Comparison of ENCODE assay signal across 12 cellular contexts in the genomic region with DNA sequence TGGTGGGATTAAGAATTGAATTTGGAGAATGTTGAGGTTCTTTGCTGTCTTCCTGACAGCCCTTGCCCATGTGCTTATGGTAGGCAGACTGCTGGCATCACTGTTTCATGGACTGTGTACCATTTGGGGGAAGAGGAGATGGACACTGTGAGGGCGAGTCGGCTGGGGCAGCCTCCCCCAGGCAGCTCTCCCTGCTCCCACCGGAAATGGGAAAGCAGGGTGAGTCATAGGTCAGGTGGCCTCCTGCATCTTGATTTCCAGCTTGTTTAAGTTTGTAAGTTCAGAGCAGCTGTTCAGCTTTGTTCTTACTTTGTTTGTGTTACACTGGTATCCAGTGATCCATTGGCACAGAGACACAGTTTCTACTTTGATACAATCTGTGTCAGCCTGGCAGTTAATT.
DNase-seq lines count a peak whose midpoint lies in the region; ATAC-seq, FAIRE-seq and TF ChIP-seq lines count a peak whose summit lies in the region.
"Had no signal": no experiment of that assay in that cellular context is flagged by ENCODE, and none has a peak within 500 bp of the region (broad histone marks: within the 10 kb centered on the region; RNA-seq: fewer than 3 reads in every experiment).

No MANE protein-coding gene starts in this region.

- H3K27ac ChIP-seq in heart left ventricle = no peak overlapping the region
- no peak overlapping the region for H3K27ac ChIP-seq in Karpas-422 (ENCODE audit: low read length)

- DNase-seq in ELR (ENCODE audit: low read depth) = peak; percentile 84
- DNase-seq in RCC 7860 (ENCODE audit: low spot score) = peak; percentile 59
- no peak for DNase-seq in epithelial cell of proximal tubule (ENCODE audit: low read depth)
- no peak for DNase-seq in osteocyte (ENCODE audit: extremely low spot score, unreplicated experiment)
- no peak for DNase-seq in activated T-helper 2 cell treated with anti-CD3 and anti-CD28 coated beads, Interferon-gamma antibody, Interleukin-2, Interleukin-4, amounts not matched to agents 10 μg/mL and 5 μg/mL and 100 μg/mL, durations not matched to agents 14 hours and 24 hours and 36 hours (ENCODE audit: low spot score)
- DNase-seq in heart left ventricle = no peak
- DNase-seq in Karpas-422 = no peak
- DNase-seq: activated CD4-positive, alpha-beta T cell treated with anti-CD3 and anti-CD28 coated beads, Interleukin-2, amount 50 U/mL, for 48 hours; activated naive CD8-positive, alpha-beta T cell treated with anti-CD3 and anti-CD28 coated beads for 36 hours; mucosa of descending colon; stimulated activated naive CD8-positive, alpha-beta T cell treated with anti-CD3 and anti-CD28 coated beads, Interleukin-15, amount 100 ng/mL, for 72 hours had no signal

- no peaks in the 10 kb centered on the region for H3K36me3 ChIP-seq in heart left ventricle
- no peaks in the 10 kb centered on the region for H3K36me3 ChIP-seq in Karpas-422 (ENCODE audit: insufficient read depth, low read length)

- TF ChIP-seq CTCF in epithelial cell of proximal tubule (conservative IDR thresholded peaks at IDR 0.05; ENCODE audit: low read depth, low read length) (no peak), osteocyte (IDR thresholded peaks at IDR 0.05) (no peak), heart left ventricle (IDR thresholded peaks at IDR 0.05) (no peak)

- H3K27me3 ChIP-seq in heart left ventricle (no peaks in the 10 kb centered on the region), Karpas-422 (ENCODE audit: low read length) (0 out of 2 replicates have a peak, but pooled peaks cover 2% of the 10 kb centered on the region)

- H3K79me2 ChIP-seq in Karpas-422 (ENCODE audit: low read length) = no peaks in the 10 kb centered on the region

- intact Hi-C loops in activated T-helper 2 cell treated with anti-CD3 and anti-CD28 coated beads, Interferon-gamma antibody, Interleukin-2, Interleukin-4, amounts not matched to agents 10 μg/mL and 5 μg/mL and 100 μg/mL, durations not matched to agents 14 hours and 24 hours and 36 hours (cut with micrococcal nuclease) = no loop called here
- intact Hi-C loops in heart left ventricle (cut with DNase I) = no loop called here

- no peaks in the 10 kb centered on the region for H3K9me2 ChIP-seq in Karpas-422 (replicated peaks; ENCODE audit: insufficient read depth, low read length)

- no peak for TF ChIP-seq POLR2A in heart left ventricle (IDR thresholded peaks at IDR 0.05)

- no peaks in the 10 kb centered on the region for H4K20me1 ChIP-seq in Karpas-422 (ENCODE audit: insufficient read depth, low read depth, low read length)

- H3K4me1 ChIP-seq in heart left ventricle (no peaks in the 10 kb centered on the region), Karpas-422 (ENCODE audit: low read length) (no peaks in the 10 kb centered on the region)

- 23 to 64% (median 46%) methylated on average over 3 of the region's 3 CpGs for WGBS in heart left ventricle, 4 donors

- FAIRE-seq in RCC 7860 (lab: Jason Lieb, UNC) = peak; percentile 23

- H3K27ac Mint-ChIP-seq in osteocyte (ENCODE audit: unreplicated experiment) = peak overlapping the region; percentile 25
- no peak overlapping the region for H3K27ac Mint-ChIP-seq in activated T-helper 2 cell treated with anti-CD3 and anti-CD28 coated beads, Interferon-gamma antibody, Interleukin-2, Interleukin-4, amounts not matched to agents 10 μg/mL and 5 μg/mL and 100 μg/mL, durations not matched to agents 14 hours and 24 hours and 36 hours
- H3K27ac Mint-ChIP-seq: activated naive CD8-positive, alpha-beta T cell treated with anti-CD3 and anti-CD28 coated beads for 36 hours had no signal

- ATAC-seq in GM21576 (IDR thresholded peaks at IDR 0.05; ENCODE audit: unreplicated experiment) (no peak), heart left ventricle (no peak)
- ATAC-seq: mucosa of descending colon; stimulated activated naive CD8-positive, alpha-beta T cell treated with anti-CD3 and anti-CD28 coated beads, Interleukin-15, amount 100 ng/mL, for 72 hours had no signal

- H3K36me3 Mint-ChIP-seq in osteocyte (ENCODE audit: unreplicated experiment) = no peaks in the 10 kb centered on the region
- H3K36me3 Mint-ChIP-seq in activated T-helper 2 cell treated with anti-CD3 and anti-CD28 coated beads, Interferon-gamma antibody, Interleukin-2, Interleukin-4, amounts not matched to agents 10 μg/mL and 5 μg/mL and 100 μg/mL, durations not matched to agents 14 hours and 24 hours and 36 hours (ENCODE audit: low read depth) = no peaks in the 10 kb centered on the region
- H3K36me3 Mint-ChIP-seq: activated naive CD8-positive, alpha-beta T cell treated with anti-CD3 and anti-CD28 coated beads for 36 hours had no signal

- H3K4me1 Mint-ChIP-seq in osteocyte (ENCODE audit: unreplicated experiment) = peaks cover 12% of the 10 kb centered on the region
- H3K4me1 Mint-ChIP-seq in activated T-helper 2 cell treated with anti-CD3 and anti-CD28 coated beads, Interferon-gamma antibody, Interleukin-2, Interleukin-4, amounts not matched to agents 10 μg/mL and 5 μg/mL and 100 μg/mL, durations not matched to agents 14 hours and 24 hours and 36 hours (ENCODE audit: low read depth) = no peaks in the 10 kb centered on the region
- H3K4me1 Mint-ChIP-seq: activated naive CD8-positive, alpha-beta T cell treated with anti-CD3 and anti-CD28 coated beads for 36 hours; stimulated activated naive CD8-positive, alpha-beta T cell treated with anti-CD3 and anti-CD28 coated beads, Interleukin-15, amount 100 ng/mL, for 72 hours had no signal

- H3K9me3 ChIP-seq in heart left ventricle (no peaks in the 10 kb centered on the region), Karpas-422 (ENCODE audit: low read length) (no peaks in the 10 kb centered on the region)
- H3K9me3 ChIP-seq: mucosa of descending colon had no signal

- H3K9ac ChIP-seq in Karpas-422 (ENCODE audit: low read length) = no peak overlapping the region

- H3K9me3 Mint-ChIP-seq in osteocyte (ENCODE audit: unreplicated experiment) = no peaks in the 10 kb centered on the region
- no peaks in the 10 kb centered on the region for H3K9me3 Mint-ChIP-seq in activated T-helper 2 cell treated with anti-CD3 and anti-CD28 coated beads, Interferon-gamma antibody, Interleukin-2, Interleukin-4, amounts not matched to agents 10 μg/mL and 5 μg/mL and 100 μg/mL, durations not matched to agents 14 hours and 24 hours and 36 hours
- H3K9me3 Mint-ChIP-seq: activated naive CD8-positive, alpha-beta T cell treated with anti-CD3 and anti-CD28 coated beads for 36 hours; stimulated activated naive CD8-positive, alpha-beta T cell treated with anti-CD3 and anti-CD28 coated beads, Interleukin-15, amount 100 ng/mL, for 72 hours had no signal

- H3K4me3 Mint-ChIP-seq in osteocyte (ENCODE audit: unreplicated experiment) = no peak overlapping the region
- H3K4me3 Mint-ChIP-seq in activated T-helper 2 cell treated with anti-CD3 and anti-CD28 coated beads, Interferon-gamma antibody, Interleukin-2, Interleukin-4, amounts not matched to agents 10 μg/mL and 5 μg/mL and 100 μg/mL, durations not matched to agents 14 hours and 24 hours and 36 hours (ENCODE audit: low read depth) = no peak overlapping the region
- H3K4me3 Mint-ChIP-seq: activated naive CD8-positive, alpha-beta T cell treated with anti-CD3 and anti-CD28 coated beads for 36 hours; stimulated activated naive CD8-positive, alpha-beta T cell treated with anti-CD3 and anti-CD28 coated beads, Interleukin-15, amount 100 ng/mL, for 72 hours had no signal

- H3K27me3 Mint-ChIP-seq in osteocyte (ENCODE audit: unreplicated experiment) = no peaks in the 10 kb centered on the region
- H3K27me3 Mint-ChIP-seq in activated T-helper 2 cell treated with anti-CD3 and anti-CD28 coated beads, Interferon-gamma antibody, Interleukin-2, Interleukin-4, amounts not matched to agents 10 μg/mL and 5 μg/mL and 100 μg/mL, durations not matched to agents 14 hours and 24 hours and 36 hours (ENCODE audit: low read depth) = peaks cover 17% of the 10 kb centered on the region
- H3K27me3 Mint-ChIP-seq: activated naive CD8-positive, alpha-beta T cell treated with anti-CD3 and anti-CD28 coated beads for 36 hours; stimulated activated naive CD8-positive, alpha-beta T cell treated with anti-CD3 and anti-CD28 coated beads, Interleukin-15, amount 100 ng/mL, for 72 hours had no signal

- H3K4me2 ChIP-seq in Karpas-422 (ENCODE audit: low read depth, low read length, poor library complexity, severe bottlenecking) = no peak overlapping the region

- H3K4me3 ChIP-seq in epithelial cell of proximal tubule (ENCODE audit: low read depth, low read length) (peak overlapping the region; percentile 9), heart left ventricle (no peak overlapping the region), Karpas-422 (ENCODE audit: low read length) (no peak overlapping the region)
- H3K4me3 ChIP-seq: mucosa of descending colon had no signal

- no peak overlapping the region for H2AFZ ChIP-seq in Karpas-422 (ENCODE audit: low read length)

Comparison
In these comparisons a context has a peak if more than half of its experiments do, and no peak if none do; other contexts are left out.
1. DNase-seq: peak in ELR (single experiment) and RCC 7860 (single experiment); none in epithelial cell of proximal tubule (single experiment), osteocyte (single experiment), activated T-helper 2 cell treated with anti-CD3 and anti-CD28 coated beads, Interferon-gamma antibody, Interleukin-2, Interleukin-4, amounts not matched to agents 10 μg/mL and 5 μg/mL and 100 μg/mL, durations not matched to agents 14 hours and 24 hours and 36 hours (single experiment), heart left ventricle (0 of 5) and Karpas-422 (single experiment).